Comparison of ENCODE assay signal across 8 cellular contexts in genomic region chr16:50273888-50274770, GRCh38. TPM values are rescaled to one million over a fixed set of nuclear protein-coding genes. Genes with fewer than 3 reads are reported as not detected.
DNase-seq lines count a peak whose midpoint lies in the region; ATAC-seq and TF ChIP-seq lines count a peak whose summit lies in the region.

No MANE protein-coding gene starts in this region.

- no peaks in the 10 kb centered on the region for H3K36me3 ChIP-seq in Panc1 (ENCODE audit: control insufficient read depth, insufficient read depth, low read length)
- H3K36me3 ChIP-seq in psoas muscle (ENCODE audit: insufficient read depth in 1 of 2, low read depth in 1 of 2), result no peaks in the 10 kb centered on the region
- H3K36me3 ChIP-seq in Caco-2 (ENCODE audit: control insufficient read depth, insufficient read depth, low read length), result no peaks in the 10 kb centered on the region; the same call in 1 of the 2 replicates

- no peaks in the 10 kb centered on the region for H3K27me3 Mint-ChIP-seq in activated naive CD8-positive, alpha-beta T cell treated with anti-CD3 and anti-CD28 coated beads, Interleukin-2, amount 50 U/mL, for 24 hours
- H3K27me3 Mint-ChIP-seq in Caco-2 (ENCODE audit: insufficient read depth, unreplicated experiment), result no peaks in the 10 kb centered on the region

- CTCF ChIA-PET in Panc1 (lab: Charles Lee) (interaction anchor here (0.6 kb wide), 1 partner anchor 79 kb away, joined by 3 read pairs; no protein-coding TSS in a partner anchor), Caco-2 (lab: Charles Lee) (interaction anchor here (0.6 to 1.7 kb wide), 3 partner anchors 60 to 532 kb away, joined by 3 to 9 read pairs (median 5); no protein-coding TSS in a partner anchor)

- POLR2A ChIA-PET in Panc1 (lab: Charles Lee) (interaction anchor here (0.6 kb wide), 1 partner anchor 8 kb away, joined by 3 read pairs; no protein-coding TSS in a partner anchor), Caco-2 (lab: Charles Lee) (no interaction called here)

- H3K4me1 Mint-ChIP-seq in activated naive CD8-positive, alpha-beta T cell treated with anti-CD3 and anti-CD28 coated beads, Interleukin-2, amount 50 U/mL, for 24 hours, result peaks cover 96% of the 10 kb centered on the region
- H3K4me1 Mint-ChIP-seq in Caco-2 (ENCODE audit: low read depth, unreplicated experiment), result no peaks in the 10 kb centered on the region

- H3K27me3 ChIP-seq in Panc1 (ENCODE audit: control insufficient read depth, insufficient read depth, low read length) (no peaks in the 10 kb centered on the region), psoas muscle (ENCODE audit: insufficient read depth in 3 of 3, low read length in 2 of 3) (no peaks in the 10 kb centered on the region), Caco-2 (replicated peaks; ENCODE audit: control insufficient read depth, insufficient read depth, low read length) (no peaks in the 10 kb centered on the region)

- H3K9me3 Mint-ChIP-seq in activated naive CD8-positive, alpha-beta T cell treated with anti-CD3 and anti-CD28 coated beads, Interleukin-2, amount 50 U/mL, for 24 hours, result no peaks in the 10 kb centered on the region
- H3K9me3 Mint-ChIP-seq in Caco-2 (ENCODE audit: unreplicated experiment), result peaks cover 9% of the 10 kb centered on the region

- TF ChIP-seq CTCF in Panc1 (IDR thresholded peaks at IDR 0.05), result no peak
- TF ChIP-seq CTCF in psoas muscle (IDR thresholded peaks at IDR 0.05), result no peak
- no peak for TF ChIP-seq CTCF in Caco-2 (IDR thresholded peaks at IDR 0.05; ENCODE audit: insufficient read depth in 1 of 2, low read depth in 1 of 2, low read length in 1 of 2, severe bottlenecking in 1 of 2, unreplicated experiment in 1 of 2)

- peaks cover 19% of the 10 kb centered on the region for H3K36me3 Mint-ChIP-seq in activated naive CD8-positive, alpha-beta T cell treated with anti-CD3 and anti-CD28 coated beads, Interleukin-2, amount 50 U/mL, for 24 hours (ENCODE audit: low read depth)
- peaks cover 16% of the 10 kb centered on the region for H3K36me3 Mint-ChIP-seq in Caco-2 (ENCODE audit: insufficient read depth, unreplicated experiment)

- no peak overlapping the region for H3K27ac ChIP-seq in Panc1 (ENCODE audit: low read length)
- H3K27ac ChIP-seq in psoas muscle, result no peak overlapping the region

- in situ Hi-C loops in Panc1 (cut with HindIII; ENCODE audit: low pct_unique_long_range_greater_than_20kb, low sequenced_read_pairs), result no loop called here

- H3K4me1 ChIP-seq in Panc1 (ENCODE audit: control insufficient read depth, insufficient read depth, low read length) (no peaks in the 10 kb centered on the region; the same call in 1 of the 2 replicates), psoas muscle (no peaks in the 10 kb centered on the region), Caco-2 (0 out of 2 replicates have a peak, but pooled peaks cover 3% of the 10 kb centered on the region)

- peak overlapping the region; percentile 99 for H3K27ac Mint-ChIP-seq in activated naive CD8-positive, alpha-beta T cell treated with anti-CD3 and anti-CD28 coated beads, Interleukin-2, amount 50 U/mL, for 24 hours
- no peak overlapping the region for H3K27ac Mint-ChIP-seq in Caco-2 (ENCODE audit: unreplicated experiment)

- peak overlapping the region; percentile 90 for H3K4me3 Mint-ChIP-seq in activated naive CD8-positive, alpha-beta T cell treated with anti-CD3 and anti-CD28 coated beads, Interleukin-2, amount 50 U/mL, for 24 hours
- H3K4me3 Mint-ChIP-seq in Caco-2 (ENCODE audit: unreplicated experiment), result no peak overlapping the region

- intact Hi-C loops in Panc1 (cut with micrococcal nuclease; ENCODE audit: unreplicated experiment), result no loop called here
- intact Hi-C loops in psoas muscle (cut with DNase I), result no loop called here
- intact Hi-C loops in Caco-2 (cut with micrococcal nuclease; ENCODE audit: unreplicated experiment), result no loop called here

- no TSS peak for BruUV-seq in Panc1 (replicated peaks; lab: Mats Ljungman, UMichigan)
- BruUV-seq in Caco-2 (replicated peaks; lab: Mats Ljungman, UMichigan), result no TSS peak

- ATAC-seq in GM18517 (IDR thresholded peaks at IDR 0.05; ENCODE audit: unreplicated experiment) (peak; percentile 72), HG02759 (IDR thresholded peaks at IDR 0.05; ENCODE audit: unreplicated experiment) (peak; percentile 72), Panc1 (peak; percentile 17; the same call in 1 of the 2 replicates), psoas muscle (peak in 1 of 4 donors; percentile 12)
- peak; percentile 17 for ATAC-seq in activated naive CD8-positive, alpha-beta T cell treated with anti-CD3 and anti-CD28 coated beads, Interleukin-2, amount 50 U/mL, for 24 hours

- H3K4me3 ChIP-seq in Panc1 (ENCODE audit: low read depth in 2 of 2, low read length in 2 of 2) (no peak overlapping the region), psoas muscle (peak overlapping the region; percentile 30), Caco-2 (ENCODE audit: low read depth, low read length) (no peak overlapping the region)

- H3K9me3 ChIP-seq in Panc1 (ENCODE audit: control insufficient read depth, insufficient read depth, low read depth, low read length) (no peaks in the 10 kb centered on the region), psoas muscle (no peaks in the 10 kb centered on the region), Caco-2 (no peaks in the 10 kb centered on the region)

- 73 to 86% (median 77%) methylated on average over 26 to 28 of the region's 28 CpGs for WGBS in psoas muscle, 3 donors

- DNase-seq in Panc1 (ENCODE audit: low read depth, low spot score), result no peak
- DNase-seq in activated naive CD8-positive, alpha-beta T cell treated with anti-CD3 and anti-CD28 coated beads, Interleukin-2, amount 50 U/mL, for 24 hours, result peak; percentile 59
- DNase-seq in psoas muscle, result peak in 1 of 2 donors; percentile 59
- no peak for DNase-seq in AG20443 (ENCODE audit: low spot score)
- DNase-seq in Caco-2, result no peak
- DNase-seq in NCI-H510A (lab: John Stamatoyannopoulos, UW), result no peak

RNA-seq across cellular contexts. Expression of gene ADCY7, which starts 7.8 kb away (rescaled TPM):
- total RNA-seq in Panc1 (2021; ENCODE audit: unreplicated experiment) (6.3 TPM), psoas muscle (1 to 10 TPM; 3.1 to 5.5 (median 4.2) TPM), Caco-2 (2022) (51.3 and 54.2 TPM in 2 replicates)
- polyA plus RNA-seq in Panc1 (2012; ENCODE audit: insufficient read length), result 8.9 TPM
- 1 to 10 TPM in 2 of 3 donors, under 1 TPM in 1; 0.34 to 1.5 (median 1.1) TPM for polyA plus RNA-seq in psoas muscle
